In the genomic region with DNA sequence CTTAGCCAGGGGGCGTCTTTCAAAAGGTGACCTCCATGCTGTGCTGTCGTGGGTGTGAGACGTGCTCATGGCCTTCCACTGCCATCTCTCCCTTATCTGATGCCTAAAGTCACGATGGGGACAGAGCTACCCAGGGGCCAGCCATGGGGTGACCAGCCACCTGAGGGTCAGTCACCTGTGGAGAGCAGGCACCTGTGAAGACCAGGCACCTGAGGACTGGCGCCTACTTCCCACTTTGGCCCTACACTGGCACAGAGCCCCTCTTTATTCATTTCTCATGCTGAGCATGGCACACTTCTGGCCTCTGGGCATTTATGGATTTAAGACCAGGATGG, we compare ENCODE assay signal across 1 cellular context.
TF ChIP-seq lines count a peak whose summit lies in the region.

No MANE protein-coding gene starts in this region.

TF ChIP-seq in WTC11, 78 proteins besides CTCF, POLR2A, EP300 and RAD21 (continued from another document):
- TF ChIP-seq, protein P1, sequence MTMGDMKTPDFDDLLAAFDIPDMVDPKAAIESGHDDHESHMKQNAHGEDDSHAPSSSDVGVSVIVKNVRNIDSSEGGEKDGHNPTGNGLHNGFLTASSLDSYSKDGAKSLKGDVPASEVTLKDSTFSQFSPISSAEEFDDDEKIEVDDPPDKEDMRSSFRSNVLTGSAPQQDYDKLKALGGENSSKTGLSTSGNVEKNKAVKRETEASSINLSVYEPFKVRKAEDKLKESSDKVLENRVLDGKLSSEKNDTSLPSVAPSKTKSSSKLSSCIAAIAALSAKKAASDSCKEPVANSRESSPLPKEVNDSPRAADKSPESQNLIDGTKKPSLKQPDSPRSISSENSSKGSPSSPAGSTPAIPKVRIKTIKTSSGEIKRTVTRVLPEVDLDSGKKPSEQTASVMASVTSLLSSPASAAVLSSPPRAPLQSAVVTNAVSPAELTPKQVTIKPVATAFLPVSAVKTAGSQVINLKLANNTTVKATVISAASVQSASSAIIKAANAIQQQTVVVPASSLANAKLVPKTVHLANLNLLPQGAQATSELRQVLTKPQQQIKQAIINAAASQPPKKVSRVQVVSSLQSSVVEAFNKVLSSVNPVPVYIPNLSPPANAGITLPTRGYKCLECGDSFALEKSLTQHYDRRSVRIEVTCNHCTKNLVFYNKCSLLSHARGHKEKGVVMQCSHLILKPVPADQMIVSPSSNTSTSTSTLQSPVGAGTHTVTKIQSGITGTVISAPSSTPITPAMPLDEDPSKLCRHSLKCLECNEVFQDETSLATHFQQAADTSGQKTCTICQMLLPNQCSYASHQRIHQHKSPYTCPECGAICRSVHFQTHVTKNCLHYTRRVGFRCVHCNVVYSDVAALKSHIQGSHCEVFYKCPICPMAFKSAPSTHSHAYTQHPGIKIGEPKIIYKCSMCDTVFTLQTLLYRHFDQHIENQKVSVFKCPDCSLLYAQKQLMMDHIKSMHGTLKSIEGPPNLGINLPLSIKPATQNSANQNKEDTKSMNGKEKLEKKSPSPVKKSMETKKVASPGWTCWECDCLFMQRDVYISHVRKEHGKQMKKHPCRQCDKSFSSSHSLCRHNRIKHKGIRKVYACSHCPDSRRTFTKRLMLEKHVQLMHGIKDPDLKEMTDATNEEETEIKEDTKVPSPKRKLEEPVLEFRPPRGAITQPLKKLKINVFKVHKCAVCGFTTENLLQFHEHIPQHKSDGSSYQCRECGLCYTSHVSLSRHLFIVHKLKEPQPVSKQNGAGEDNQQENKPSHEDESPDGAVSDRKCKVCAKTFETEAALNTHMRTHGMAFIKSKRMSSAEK (CRISPR knock-in tag; IDR thresholded peaks at IDR 0.05; ENCODE audit: borderline replicate concordance) = no peak
- no peak for TF ChIP-seq GABPB1 (CRISPR knock-in tag; IDR thresholded peaks at IDR 0.05)
- TF ChIP-seq SOX15 (CRISPR knock-in tag; IDR thresholded peaks at IDR 0.05) = no peak
- TF ChIP-seq NR2C2 (CRISPR knock-in tag; IDR thresholded peaks at IDR 0.05) = no peak
- TF ChIP-seq TCF7 (CRISPR knock-in tag; IDR thresholded peaks at IDR 0.05; ENCODE audit: low read depth) = no peak
- TF ChIP-seq, protein P2, sequence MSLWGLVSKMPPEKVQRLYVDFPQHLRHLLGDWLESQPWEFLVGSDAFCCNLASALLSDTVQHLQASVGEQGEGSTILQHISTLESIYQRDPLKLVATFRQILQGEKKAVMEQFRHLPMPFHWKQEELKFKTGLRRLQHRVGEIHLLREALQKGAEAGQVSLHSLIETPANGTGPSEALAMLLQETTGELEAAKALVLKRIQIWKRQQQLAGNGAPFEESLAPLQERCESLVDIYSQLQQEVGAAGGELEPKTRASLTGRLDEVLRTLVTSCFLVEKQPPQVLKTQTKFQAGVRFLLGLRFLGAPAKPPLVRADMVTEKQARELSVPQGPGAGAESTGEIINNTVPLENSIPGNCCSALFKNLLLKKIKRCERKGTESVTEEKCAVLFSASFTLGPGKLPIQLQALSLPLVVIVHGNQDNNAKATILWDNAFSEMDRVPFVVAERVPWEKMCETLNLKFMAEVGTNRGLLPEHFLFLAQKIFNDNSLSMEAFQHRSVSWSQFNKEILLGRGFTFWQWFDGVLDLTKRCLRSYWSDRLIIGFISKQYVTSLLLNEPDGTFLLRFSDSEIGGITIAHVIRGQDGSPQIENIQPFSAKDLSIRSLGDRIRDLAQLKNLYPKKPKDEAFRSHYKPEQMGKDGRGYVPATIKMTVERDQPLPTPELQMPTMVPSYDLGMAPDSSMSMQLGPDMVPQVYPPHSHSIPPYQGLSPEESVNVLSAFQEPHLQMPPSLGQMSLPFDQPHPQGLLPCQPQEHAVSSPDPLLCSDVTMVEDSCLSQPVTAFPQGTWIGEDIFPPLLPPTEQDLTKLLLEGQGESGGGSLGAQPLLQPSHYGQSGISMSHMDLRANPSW (CRISPR knock-in tag; conservative IDR thresholded peaks at IDR 0.05; ENCODE audit: low read depth) = no peak
- no peak for TF ChIP-seq ZNF219 (CRISPR knock-in tag; IDR thresholded peaks at IDR 0.05; ENCODE audit: borderline replicate concordance)
- TF ChIP-seq, protein P3, sequence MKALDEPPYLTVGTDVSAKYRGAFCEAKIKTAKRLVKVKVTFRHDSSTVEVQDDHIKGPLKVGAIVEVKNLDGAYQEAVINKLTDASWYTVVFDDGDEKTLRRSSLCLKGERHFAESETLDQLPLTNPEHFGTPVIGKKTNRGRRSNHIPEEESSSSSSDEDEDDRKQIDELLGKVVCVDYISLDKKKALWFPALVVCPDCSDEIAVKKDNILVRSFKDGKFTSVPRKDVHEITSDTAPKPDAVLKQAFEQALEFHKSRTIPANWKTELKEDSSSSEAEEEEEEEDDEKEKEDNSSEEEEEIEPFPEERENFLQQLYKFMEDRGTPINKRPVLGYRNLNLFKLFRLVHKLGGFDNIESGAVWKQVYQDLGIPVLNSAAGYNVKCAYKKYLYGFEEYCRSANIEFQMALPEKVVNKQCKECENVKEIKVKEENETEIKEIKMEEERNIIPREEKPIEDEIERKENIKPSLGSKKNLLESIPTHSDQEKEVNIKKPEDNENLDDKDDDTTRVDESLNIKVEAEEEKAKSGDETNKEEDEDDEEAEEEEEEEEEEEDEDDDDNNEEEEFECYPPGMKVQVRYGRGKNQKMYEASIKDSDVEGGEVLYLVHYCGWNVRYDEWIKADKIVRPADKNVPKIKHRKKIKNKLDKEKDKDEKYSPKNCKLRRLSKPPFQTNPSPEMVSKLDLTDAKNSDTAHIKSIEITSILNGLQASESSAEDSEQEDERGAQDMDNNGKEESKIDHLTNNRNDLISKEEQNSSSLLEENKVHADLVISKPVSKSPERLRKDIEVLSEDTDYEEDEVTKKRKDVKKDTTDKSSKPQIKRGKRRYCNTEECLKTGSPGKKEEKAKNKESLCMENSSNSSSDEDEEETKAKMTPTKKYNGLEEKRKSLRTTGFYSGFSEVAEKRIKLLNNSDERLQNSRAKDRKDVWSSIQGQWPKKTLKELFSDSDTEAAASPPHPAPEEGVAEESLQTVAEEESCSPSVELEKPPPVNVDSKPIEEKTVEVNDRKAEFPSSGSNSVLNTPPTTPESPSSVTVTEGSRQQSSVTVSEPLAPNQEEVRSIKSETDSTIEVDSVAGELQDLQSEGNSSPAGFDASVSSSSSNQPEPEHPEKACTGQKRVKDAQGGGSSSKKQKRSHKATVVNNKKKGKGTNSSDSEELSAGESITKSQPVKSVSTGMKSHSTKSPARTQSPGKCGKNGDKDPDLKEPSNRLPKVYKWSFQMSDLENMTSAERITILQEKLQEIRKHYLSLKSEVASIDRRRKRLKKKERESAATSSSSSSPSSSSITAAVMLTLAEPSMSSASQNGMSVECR (CRISPR knock-in tag; IDR thresholded peaks at IDR 0.05; ENCODE audit: borderline replicate concordance) = no peak
